18 cellular contexts compared by ENCODE assay signal in genomic region chr3:9201895-9202294, GRCh38. TPM values are rescaled to one million over a fixed set of nuclear protein-coding genes. Genes with fewer than 3 reads are reported as not detected.
DNase-seq lines count a peak whose midpoint lies in the region; ATAC-seq and TF ChIP-seq lines count a peak whose summit lies in the region.
"Had no signal": no experiment of that assay in that cellular context is flagged by ENCODE, and none has a peak within 500 bp of the region (broad histone marks: within the 10 kb centered on the region; RNA-seq: fewer than 3 reads in every experiment).

No MANE protein-coding gene starts in this region.

- H3K27me3 Mint-ChIP-seq in glutamatergic neuron (ENCODE audit: unreplicated experiment) (peaks cover 19% of the 10 kb centered on the region), progenitor cell of endocrine pancreas (no peaks in the 10 kb centered on the region)

- 91 to 93% methylated on average over 7 of the region's 7 CpGs for WGBS in heart right ventricle, 2 donors

- H3K36me3 ChIP-seq in heart right ventricle, result no peaks in the 10 kb centered on the region
- H3K36me3 ChIP-seq: BLaER1 treated with 17β-estradiol and CSF1 and Interleukin-3, amounts not matched to agents 10 nM and 100 nM; SJSA1 had no signal

- ATAC-seq in GM18502 (IDR thresholded peaks at IDR 0.05; ENCODE audit: poor library complexity, unreplicated experiment), result no peak
- ATAC-seq in GM18907 (IDR thresholded peaks at IDR 0.05; ENCODE audit: unreplicated experiment), result no peak
- ATAC-seq in heart right ventricle, result no peak
- ATAC-seq: GM12878, HCT116 had no signal

- no peaks in the 10 kb centered on the region for H3K9me3 ChIP-seq in heart right ventricle
- H3K9me3 ChIP-seq: BLaER1 treated with 17β-estradiol and CSF1 and Interleukin-3, amounts not matched to agents 10 nM and 100 nM; Caco-2; SJSA1 had no signal

- H3K27me3 ChIP-seq in heart right ventricle, result no peaks in the 10 kb centered on the region
- H3K27me3 ChIP-seq: BLaER1 treated with 17β-estradiol and CSF1 and Interleukin-3, amounts not matched to agents 10 nM and 100 nM; SJSA1 had no signal

- TF ChIP-seq CTCF in glutamatergic neuron (IDR thresholded peaks at IDR 0.05; ENCODE audit: partially characterized antibody, unreplicated experiment) (no peak), progenitor cell of endocrine pancreas (IDR thresholded peaks at IDR 0.05; ENCODE audit: unreplicated experiment) (no peak), heart right ventricle (IDR thresholded peaks at IDR 0.05) (no peak)

- no peak overlapping the region for H3K4me3 ChIP-seq in heart right ventricle
- H3K4me3 ChIP-seq: BLaER1 treated with 17β-estradiol and CSF1 and Interleukin-3, amounts not matched to agents 10 nM and 100 nM; GM12878; GM23248; SJSA1 had no signal

- peaks cover 0 to 8% (median 0%) of the 10 kb centered on the region in 9 donors for H3K4me1 ChIP-seq in heart right ventricle
- H3K4me1 ChIP-seq: SJSA1 had no signal

- H3K27ac ChIP-seq in caudate nucleus (ENCODE audit: low read depth, low read length) (peak overlapping the region; percentile 50), heart right ventricle (no peak overlapping the region)
- H3K27ac ChIP-seq: BLaER1 treated with 17β-estradiol and CSF1 and Interleukin-3, amounts not matched to agents 10 nM and 100 nM; GM23248; SJSA1 had no signal

- DNase-seq in caudate nucleus (lab: John Stamatoyannopoulos, UW), result peak in 4 of 61 donors; percentile 7 to 45 (median 15)
- DNase-seq in glutamatergic neuron, result no peak
- DNase-seq in progenitor cell of endocrine pancreas (ENCODE audit: low spot score, unreplicated experiment), result no peak
- DNase-seq in NCI-H2081 treated with DMSO at 0.1 percent for 48 hours (lab: John Stamatoyannopoulos, UW), result no peak
- no peak for DNase-seq in heart right ventricle
- DNase-seq: ACHN; Caco-2; CD4-positive, alpha-beta memory T cell; DMS79 treated with DMSO at 0.1 percent for 48 hours; MV-4-11 had no signal

- H3K4me1 Mint-ChIP-seq in glutamatergic neuron (ENCODE audit: low read depth, unreplicated experiment), result peaks cover 91% of the 10 kb centered on the region
- H3K4me1 Mint-ChIP-seq in progenitor cell of endocrine pancreas (ENCODE audit: low read depth), result peaks cover 23% of the 10 kb centered on the region
- H3K4me1 Mint-ChIP-seq: CD4-positive, alpha-beta memory T cell had no signal

- H3K36me3 Mint-ChIP-seq in glutamatergic neuron (ENCODE audit: unreplicated experiment), result no peaks in the 10 kb centered on the region
- no peaks in the 10 kb centered on the region for H3K36me3 Mint-ChIP-seq in progenitor cell of endocrine pancreas (ENCODE audit: insufficient read depth)
- H3K36me3 Mint-ChIP-seq: CD4-positive, alpha-beta memory T cell; IgD-negative memory B cell had no signal

- H3K4me3 Mint-ChIP-seq in glutamatergic neuron (ENCODE audit: unreplicated experiment) (peak overlapping the region; percentile 20), progenitor cell of endocrine pancreas (ENCODE audit: low read depth) (no peak overlapping the region)
- H3K4me3 Mint-ChIP-seq: CD4-positive, alpha-beta memory T cell; IgD-negative memory B cell had no signal

- H3K27ac Mint-ChIP-seq in glutamatergic neuron (ENCODE audit: unreplicated experiment) (peak overlapping the region; percentile 93), progenitor cell of endocrine pancreas (peak overlapping the region; percentile 15)
- H3K27ac Mint-ChIP-seq: IgD-negative memory B cell had no signal

- intact Hi-C loops in heart right ventricle (cut with DNase I), result no loop called here

- peaks cover 17% of the 10 kb centered on the region for H3K9me3 Mint-ChIP-seq in glutamatergic neuron (ENCODE audit: unreplicated experiment)
- no peaks in the 10 kb centered on the region for H3K9me3 Mint-ChIP-seq in progenitor cell of endocrine pancreas (ENCODE audit: low read depth)
- H3K9me3 Mint-ChIP-seq: CD4-positive, alpha-beta memory T cell; IgD-negative memory B cell had no signal

RNA-seq across cellular contexts. Expression of gene SRGAP3, which starts 47.6 kb away (rescaled TPM):
- 197 TPM for total RNA-seq in glutamatergic neuron (ENCODE audit: unreplicated experiment)
- 20.7 and 21.4 TPM in 2 replicates for total RNA-seq in progenitor cell of endocrine pancreas
- 10 to 100 TPM in 7 of 10 donors, 1 to 10 TPM in 3; 2.4 to 16.1 (median 12.1) TPM for total RNA-seq in heart right ventricle
- 1 to 10 TPM in 1 of 2 donors, under 1 TPM in 1; 0.67 to 4.8 TPM for polyA plus RNA-seq in heart right ventricle
